In genomic region chr17:72608436-72608835, GRCh38 we compare ENCODE assay signal across 24 cellular contexts.
"Had no signal": no experiment of that assay in that cellular context is flagged by ENCODE, and none has a peak within 500 bp of the region (broad histone marks: within the 10 kb centered on the region; RNA-seq: fewer than 3 reads in every experiment).

No MANE protein-coding gene starts in this region.

- H3K4me1 ChIP-seq: lower lobe of right lung, psoas muscle had no signal

- H3K27me3 ChIP-seq: ovary, suprapubic skin, transverse colon had no signal

- H3K36me3 ChIP-seq: lower lobe of right lung, ovary, suprapubic skin, transverse colon had no signal

- H3K9me3 ChIP-seq: lower lobe of right lung, ovary, psoas muscle had no signal

- ATAC-seq: effector memory CD8-positive, alpha-beta T cell; left ventricle myocardium superior; lower lobe of right lung; natural killer cell; psoas muscle; right cardiac atrium; stimulated activated naive CD8-positive, alpha-beta T cell treated with anti-CD3 and anti-CD28 coated beads, Interleukin-15, amount 100 ng/mL, for 72 hours had no signal

- H3K27ac Mint-ChIP-seq: effector memory CD8-positive, alpha-beta T cell; immature natural killer cell; natural killer cell; stimulated activated naive CD8-positive, alpha-beta T cell treated with anti-CD3 and anti-CD28 coated beads, Interleukin-15, amount 100 ng/mL, for 72 hours had no signal

- H3K4me3 ChIP-seq: coronary artery, lower lobe of right lung, ovary, psoas muscle, suprapubic skin, transverse colon had no signal

- H3K27ac ChIP-seq: coronary artery, lower lobe of right lung, ovary, psoas muscle, suprapubic skin had no signal

- FAIRE-seq: endometrium, frontal cortex, small intestine had no signal

- H3K36me3 Mint-ChIP-seq: natural killer cell had no signal

- DNase-seq: dermis blood vessel endothelial cell; effector memory CD8-positive, alpha-beta T cell; hypothalamus; immature natural killer cell; left ventricle myocardium superior; lower lobe of right lung; natural killer cell; occipital lobe; ovary; posterior cingulate gyrus; psoas muscle; right cardiac atrium; small intestine; stimulated activated CD4-positive, alpha-beta T cell treated with anti-CD3 and anti-CD28 coated beads, Interleukin-12 subunit alpha, Interleukin-12 subunit beta, amount 100 ng/mL, for 4 hours; stimulated activated CD4-positive, alpha-beta T cell treated with anti-CD3 and anti-CD28 coated beads, Interleukin-1b, Interleukin-23, amount 100 ng/mL, for 48 hours; stimulated activated CD4-positive, alpha-beta T cell treated with anti-CD3 and anti-CD28 coated beads, Interleukin-4, amount 100 ng/mL, for 1 hour; stimulated activated CD8-positive, alpha-beta memory T cell treated with anti-CD3 and anti-CD28 coated beads, Interleukin-4, amount 100 ng/mL, for 48 hours; stimulated activated naive CD4-positive, alpha-beta T cell; stimulated activated naive CD8-positive, alpha-beta T cell treated with anti-CD3 and anti-CD28 coated beads, Interleukin-15, amount 100 ng/mL, for 72 hours; transverse colon had no signal
